25 cellular contexts compared by ENCODE assay signal in genomic region chr15:65370885-65371284, GRCh38. TPM values are rescaled to one million over a fixed set of nuclear protein-coding genes. Genes with fewer than 3 reads are reported as not detected.
"Had no signal": no experiment of that assay in that cellular context is flagged by ENCODE, and none has a peak within 500 bp of the region (broad histone marks: within the 10 kb centered on the region; RNA-seq: fewer than 3 reads in every experiment).

No MANE protein-coding gene starts in this region.

- H3K27me3 ChIP-seq: Peyer's patch had no signal

- H3K36me3 Mint-ChIP-seq: activated CD4-positive, alpha-beta memory T cell treated with anti-CD3 and anti-CD28 coated beads for 36 hours; activated naive CD4-positive, alpha-beta T cell treated with anti-CD3 and anti-CD28 coated beads, Interleukin-2, amount 10 ng/mL, durations not matched to agents 7 days and 5 days; activated naive CD8-positive, alpha-beta T cell treated with anti-CD3 and anti-CD28 coated beads for 36 hours; IgD-negative memory B cell had no signal

- H3K4me3 ChIP-seq: Peyer's patch had no signal

- H3K27ac Mint-ChIP-seq: activated B cell treated with CpG ODN at 0.5 μM for 24 hours; activated CD4-positive, alpha-beta memory T cell treated with anti-CD3 and anti-CD28 coated beads for 36 hours; activated CD4-positive, alpha-beta T cell treated with anti-CD3 and anti-CD28 coated beads, Interleukin-2, amount 10 ng/mL, durations not matched to agents 24 days and 14 days; activated naive CD4-positive, alpha-beta T cell treated with anti-CD3 and anti-CD28 coated beads, Interleukin-2, amount 10 ng/mL, durations not matched to agents 7 days and 5 days; activated naive CD8-positive, alpha-beta T cell treated with anti-CD3 and anti-CD28 coated beads for 36 hours; IgD-negative memory B cell; T-helper 17 cell had no signal

- DNase-seq: activated B cell treated with CpG ODN at 0.5 μM for 24 hours; activated CD4-positive, alpha-beta memory T cell treated with anti-CD3 and anti-CD28 coated beads for 36 hours; activated CD4-positive, alpha-beta T cell treated with anti-CD3 and anti-CD28 coated beads for 1 hour; activated CD4-positive, alpha-beta T cell treated with anti-CD3 and anti-CD28 coated beads, Interleukin-2, amount 10 ng/mL, durations not matched to agents 24 days and 14 days; activated CD8-positive, alpha-beta memory T cell treated with anti-CD3 and anti-CD28 coated beads for 24 hours; activated gamma-delta T cell treated with Interleukin-2 at 50 U/mL for 16 hours; activated naive CD4-positive, alpha-beta T cell treated with anti-CD3 and anti-CD28 coated beads, Interleukin-2, amount 10 ng/mL, durations not matched to agents 7 days and 5 days; activated naive CD8-positive, alpha-beta T cell treated with anti-CD3 and anti-CD28 coated beads for 36 hours; activated T-cell treated with anti-CD3 and anti-CD28 coated beads, Interleukin-2, amount 50 U/mL, for 4 hours; KG1; NCI-H1048; NCI-H146; NCI-H1930; NCI-H345; NCI-H510A; NCI-H69; NK-92 treated with Interleukin-12 subunit alpha and Interleukin-12 subunit beta, amount 100 ng/mL, for 24 hours; SHP77; T-helper 17 cell; T-helper 9 cell had no signal

- ATAC-seq: activated T-cell treated with anti-CD3 and anti-CD28 coated beads, Interleukin-2, amount 50 U/mL, for 4 hours; T-helper 17 cell had no signal

- H3K4me1 Mint-ChIP-seq: activated naive CD8-positive, alpha-beta T cell treated with anti-CD3 and anti-CD28 coated beads for 36 hours had no signal

- H3K27ac ChIP-seq: Peyer's patch, RWPE1 had no signal

- H3K9me3 Mint-ChIP-seq: activated B cell treated with CpG ODN at 0.5 μM for 24 hours; activated CD4-positive, alpha-beta memory T cell treated with anti-CD3 and anti-CD28 coated beads for 36 hours; activated CD4-positive, alpha-beta T cell treated with anti-CD3 and anti-CD28 coated beads, Interleukin-2, amount 10 ng/mL, durations not matched to agents 24 days and 14 days; activated naive CD4-positive, alpha-beta T cell treated with anti-CD3 and anti-CD28 coated beads, Interleukin-2, amount 10 ng/mL, durations not matched to agents 7 days and 5 days; activated naive CD8-positive, alpha-beta T cell treated with anti-CD3 and anti-CD28 coated beads for 36 hours; activated T-cell treated with anti-CD3 and anti-CD28 coated beads, Interleukin-2, amount 50 U/mL, for 4 hours had no signal

- H3K36me3 ChIP-seq: Peyer's patch had no signal

- H3K9me3 ChIP-seq: Peyer's patch had no signal

- H3K4me3 Mint-ChIP-seq: activated B cell treated with CpG ODN at 0.5 μM for 24 hours; activated CD4-positive, alpha-beta memory T cell treated with anti-CD3 and anti-CD28 coated beads for 36 hours; activated CD4-positive, alpha-beta T cell treated with anti-CD3 and anti-CD28 coated beads, Interleukin-2, amount 10 ng/mL, durations not matched to agents 24 days and 14 days; activated naive CD4-positive, alpha-beta T cell treated with anti-CD3 and anti-CD28 coated beads, Interleukin-2, amount 10 ng/mL, durations not matched to agents 7 days and 5 days; activated naive CD8-positive, alpha-beta T cell treated with anti-CD3 and anti-CD28 coated beads for 36 hours; activated T-cell treated with anti-CD3 and anti-CD28 coated beads, Interleukin-2, amount 50 U/mL, for 4 hours; IgD-negative memory B cell; T-helper 17 cell had no signal

- H3K4me1 ChIP-seq: Peyer's patch had no signal

RNA-seq across cellular contexts. Expression of gene IGDCC3, which starts 6.9 kb away (rescaled TPM):
- total RNA-seq: activated B cell treated with CpG ODN at 0.5 μM for 24 hours; activated CD4-positive, alpha-beta memory T cell treated with anti-CD3 and anti-CD28 coated beads for 36 hours; activated CD4-positive, alpha-beta T cell treated with anti-CD3 and anti-CD28 coated beads, Interleukin-2, amount 10 ng/mL, durations not matched to agents 24 days and 14 days; activated naive CD8-positive, alpha-beta T cell treated with anti-CD3 and anti-CD28 coated beads for 36 hours; LHCN-M2; M059J; Peyer's patch; T-helper 17 cell had no signal
- polyA plus RNA-seq: IgD-negative memory B cell had no signal

RNA-seq across cellular contexts. Expression of gene IGDCC4, which starts 51.9 kb away (rescaled TPM):
- total RNA-seq: activated B cell treated with CpG ODN at 0.5 μM for 24 hours had no signal
- polyA plus RNA-seq: IgD-negative memory B cell had no signal
